In the genomic region with DNA sequence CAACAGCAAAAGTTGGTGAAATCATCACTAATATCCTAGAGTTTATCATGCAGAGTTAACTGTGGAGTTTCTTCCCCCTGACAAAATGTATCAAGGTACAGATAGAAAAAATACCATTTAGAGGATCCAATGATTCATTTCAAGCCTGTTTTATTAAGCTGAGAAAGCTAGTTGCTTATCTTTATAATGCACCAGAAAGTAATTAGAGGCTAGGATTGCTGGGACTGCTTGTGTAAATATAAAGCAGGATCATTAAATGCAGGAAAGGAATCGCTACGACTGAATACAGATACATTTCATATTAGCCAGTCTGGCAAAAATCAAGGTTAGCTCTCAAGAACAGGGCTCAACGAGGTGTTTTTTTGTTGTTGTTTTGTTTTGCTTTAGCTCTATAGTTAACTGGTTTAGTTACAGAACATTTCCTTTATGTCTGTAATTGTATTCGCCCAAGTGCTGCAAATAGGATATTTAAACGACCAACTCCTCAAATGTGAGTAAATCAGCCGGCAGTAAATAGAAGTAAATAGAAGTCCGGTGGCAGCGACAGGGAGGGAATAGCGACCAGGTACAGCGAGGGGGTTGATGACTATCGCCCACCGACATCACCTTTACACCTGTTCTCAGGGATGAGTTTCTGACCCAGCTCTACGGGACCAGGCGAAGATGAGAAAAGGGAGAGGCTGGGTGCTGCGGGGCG, we compare ENCODE assay signal across 8 cellular contexts. TPM values are rescaled to one million over a fixed set of nuclear protein-coding genes. Genes with fewer than 3 reads are reported as not detected.
DNase-seq lines count a peak whose midpoint lies in the region; TF ChIP-seq lines count a peak whose summit lies in the region.

No MANE protein-coding gene starts in this region.

- peaks cover 18% of the 10 kb centered on the region for H3K4me1 ChIP-seq in effector memory CD4-positive, alpha-beta T cell (ENCODE audit: control insufficient read depth, insufficient read depth, low read length, poor library complexity, severe bottlenecking)

- no peaks in the 10 kb centered on the region for H3K9me3 Mint-ChIP-seq in nephron

- peak overlapping the region; percentile 98 to 100 (median 99) for H3K27ac Mint-ChIP-seq in nephron

- peak overlapping the region; percentile 86 for H3K27ac ChIP-seq in effector memory CD4-positive, alpha-beta T cell (ENCODE audit: insufficient read depth, low read length, poor library complexity, severe bottlenecking)

- no peak for TF ChIP-seq CTCF in nephron (IDR thresholded peaks at IDR 0.05; ENCODE audit: unreplicated experiment in 3 of 3)

- H3K27me3 Mint-ChIP-seq in nephron (ENCODE audit: low read depth): no peaks in the 10 kb centered on the region

- peaks cover 7% of the 10 kb centered on the region for H3K36me3 Mint-ChIP-seq in nephron (ENCODE audit: low read depth)

- H3K9me3 ChIP-seq in effector memory CD4-positive, alpha-beta T cell (ENCODE audit: control insufficient read depth, low read length): no peaks in the 10 kb centered on the region

- H3K4me1 Mint-ChIP-seq in nephron: peaks cover 52% of the 10 kb centered on the region

- peak; percentile 63 for DNase-seq in DMS79 treated with DMSO at 0.1 percent for 48 hours (lab: John Stamatoyannopoulos, UW)
- DNase-seq in DMS79 (lab: John Stamatoyannopoulos, UW): no peak
- peak; percentile 79 for DNase-seq in NCI-H69 (lab: John Stamatoyannopoulos, UW)
- DNase-seq in effector memory CD4-positive, alpha-beta T cell: no peak
- DNase-seq in mesenteric fat pad (ENCODE audit: low spot score): no peak
- no peak for DNase-seq in NCI-H774 (lab: John Stamatoyannopoulos, UW)
- no peak for DNase-seq in stimulated activated CD4-positive, alpha-beta T cell treated with anti-CD3 and anti-CD28 coated beads, Interleukin-4, amount 100 ng/mL, for 1 hour

- H3K4me3 Mint-ChIP-seq in nephron: peak overlapping the region; percentile 92 to 98 (median 97)

- H3K4me3 ChIP-seq in effector memory CD4-positive, alpha-beta T cell (ENCODE audit: insufficient read depth, low read depth, low read length, poor library complexity, severe bottlenecking): peak overlapping the region; percentile 85

- no peaks in the 10 kb centered on the region for H3K27me3 ChIP-seq in effector memory CD4-positive, alpha-beta T cell (replicated peaks; ENCODE audit: control insufficient read depth, insufficient read depth, low read length, poor library complexity, severe bottlenecking)

- H3K36me3 ChIP-seq in effector memory CD4-positive, alpha-beta T cell (ENCODE audit: control insufficient read depth, insufficient read depth, low read length): no peaks in the 10 kb centered on the region

RNA-seq across cellular contexts. Expression of gene UBE2J1, which starts 0.7 kb away (rescaled TPM):
- total RNA-seq in mesenteric fat pad: 40.4 TPM

RNA-seq across cellular contexts. Expression of gene GABRR2, which starts 36.7 kb away (rescaled TPM):
- 2.2 TPM for total RNA-seq in mesenteric fat pad

Comparison
In these comparisons a context has a peak if more than half of its experiments do, and no peak if none do; other contexts are left out.
1. DNase-seq: peak in DMS79 treated with DMSO at 0.1 percent for 48 hours (single experiment) and NCI-H69 (single experiment); none in DMS79 (single experiment), effector memory CD4-positive, alpha-beta T cell (0 of 3), mesenteric fat pad (single experiment), NCI-H774 (single experiment) and stimulated activated CD4-positive, alpha-beta T cell treated with anti-CD3 and anti-CD28 coated beads, Interleukin-4, amount 100 ng/mL, for 1 hour (single experiment).